In the genomic region with DNA sequence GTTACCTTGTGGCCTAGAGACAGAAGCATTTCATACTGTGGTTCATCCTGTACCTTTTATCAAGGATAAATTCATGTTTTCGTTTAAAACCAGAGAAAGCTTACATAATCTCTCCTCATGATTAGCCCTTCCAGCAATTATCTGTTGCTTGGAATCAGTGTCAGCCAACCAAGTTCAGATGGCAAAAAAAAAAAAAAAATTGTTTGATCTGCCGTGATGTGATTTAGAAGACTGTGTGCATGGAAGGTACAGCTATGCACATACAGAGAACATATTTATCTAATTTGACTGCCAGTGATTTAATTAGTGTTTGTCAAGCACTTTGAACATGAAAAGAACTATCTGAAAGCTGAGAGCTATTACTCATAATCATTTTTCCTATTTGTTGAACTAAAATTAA, we compare ENCODE assay signal across 25 cellular contexts.
"Had no signal": no experiment of that assay in that cellular context is flagged by ENCODE, and none has a peak within 500 bp of the region (broad histone marks: within the 10 kb centered on the region; RNA-seq: fewer than 3 reads in every experiment).

No MANE protein-coding gene starts in this region.

- ATAC-seq: activated CD8-positive, alpha-beta memory T cell treated with anti-CD3 and anti-CD28 coated beads, Interleukin-2, amount 10 ng/mL, durations not matched to agents 7 days and 5 days; activated CD8-positive, alpha-beta T cell treated with anti-CD3 and anti-CD28 coated beads, Interleukin-2, amount 10 ng/mL, durations not matched to agents 7 days and 5 days; activated naive CD4-positive, alpha-beta T cell treated with anti-CD3 and anti-CD28 coated beads, Interleukin-2, amount 50 U/mL, for 72 hours; activated naive CD8-positive, alpha-beta T cell treated with anti-CD3 and anti-CD28 coated beads, Interleukin-2, amount 50 U/mL, for 24 hours; body of pancreas had no signal

- DNase-seq: activated CD4-positive, alpha-beta T cell treated with anti-CD3 and anti-CD28 coated beads for 48 hours; activated CD4-positive, alpha-beta T cell treated with anti-CD3 and anti-CD28 coated beads, Interleukin-2, amount 50 U/mL, for 4 hours; activated CD4-positive, CD25-positive, alpha-beta regulatory T cell treated with anti-CD3 and anti-CD28 coated beads, Interleukin-2, amount 50 U/mL, for 72 hours; activated CD8-positive, alpha-beta memory T cell treated with anti-CD3 and anti-CD28 coated beads, Interleukin-2, amount 10 ng/mL, durations not matched to agents 7 days and 5 days; activated CD8-positive, alpha-beta T cell treated with anti-CD3 and anti-CD28 coated beads, Interleukin-2, amount 10 ng/mL, durations not matched to agents 7 days and 5 days; activated effector memory CD4-positive, alpha-beta T cell treated with Interleukin-2 at 50 U/mL for 16 hours; activated naive CD4-positive, alpha-beta T cell treated with Interleukin-2 at 50 U/mL for 16 hours; activated naive CD8-positive, alpha-beta T cell treated with anti-CD3 and anti-CD28 coated beads, Interleukin-2, amount 50 U/mL, for 24 hours; activated T-cell treated with anti-CD3 and anti-CD28 coated beads, Interleukin-2, amount 50 U/mL, for 24 hours; amniotic stem cell; body of pancreas; central memory CD4-positive, alpha-beta T cell; Karpas-422; MM.1S; NCI-H1105; NCI-H1694; NCI-H446 treated with DMSO at 0.1 percent for 48 hours; NCI-H524 treated with DMSO at 0.1 percent for 48 hours; NCI-H82; PC-9; SHP77 treated with DMSO at 0.1 percent for 48 hours had no signal

- H3K27ac ChIP-seq: ascending aorta, body of pancreas, coronary artery, PC-9 had no signal

- H3K36me3 ChIP-seq: ascending aorta had no signal

- H3K27me3 ChIP-seq: ascending aorta, body of pancreas had no signal

- H3K9me3 ChIP-seq: ascending aorta, body of pancreas had no signal

- H3K4me2 ChIP-seq: PC-9 had no signal

- H3K4me1 ChIP-seq: ascending aorta, body of pancreas had no signal

- H2AFZ ChIP-seq: PC-9 had no signal

- FAIRE-seq: bronchial epithelial cell had no signal

- H3K4me3 ChIP-seq: ascending aorta, body of pancreas, coronary artery, PC-9 had no signal
